Comparison of ENCODE assay signal across 13 cellular contexts in genomic region chr2:195531754-195532153, GRCh38.
DNase-seq lines count a peak whose midpoint lies in the region; ATAC-seq and TF ChIP-seq lines count a peak whose summit lies in the region.
"Had no signal": no experiment of that assay in that cellular context is flagged by ENCODE, and none has a peak within 500 bp of the region (broad histone marks: within the 10 kb centered on the region; RNA-seq: fewer than 3 reads in every experiment).

No MANE protein-coding gene starts in this region.

- peak overlapping the region; percentile 96 for H3K27ac Mint-ChIP-seq in activated T-helper 17 cell treated with anti-CD3 and anti-CD28 coated beads, Interleukin-2, amount 50 U/mL, for 72 hours

- no peaks in the 10 kb centered on the region for H3K36me3 ChIP-seq in GM23248 (ENCODE audit: low read depth)
- H3K36me3 ChIP-seq: colonic mucosa, neutrophil had no signal

- peak overlapping the region; percentile 85 for H3K4me3 Mint-ChIP-seq in activated T-helper 17 cell treated with anti-CD3 and anti-CD28 coated beads, Interleukin-2, amount 50 U/mL, for 72 hours

- H3K27ac ChIP-seq in GM23248, result peak overlapping the region; percentile 95
- H3K27ac ChIP-seq: colonic mucosa, neutrophil had no signal

- 44 to 50% methylated on average over 2 of the region's 2 CpGs for WGBS in GM23248 (ENCODE audit: low coverage in 1 of 2, low lambda C conversion rate in 2 of 2, missing lambda C conversion rate in 2 of 2), 2 experiments

- H3K9me3 Mint-ChIP-seq in activated T-helper 17 cell treated with anti-CD3 and anti-CD28 coated beads, Interleukin-2, amount 50 U/mL, for 72 hours, result no peaks in the 10 kb centered on the region

- H3K4me2 ChIP-seq in GM23248 (ENCODE audit: unreplicated experiment), result peak overlapping the region; percentile 83

- no peaks in the 10 kb centered on the region for H4K20me1 ChIP-seq in GM23248 (ENCODE audit: insufficient read depth)

- H2AFZ ChIP-seq in GM23248, result peak overlapping the region; percentile 73

- no peak for TF ChIP-seq CTCF in AG10803 (conservative IDR thresholded peaks at IDR 0.05; ENCODE audit: low read length)

- no peaks in the 10 kb centered on the region for H3K27me3 ChIP-seq in GM23248 (replicated peaks; ENCODE audit: insufficient read depth)
- H3K27me3 ChIP-seq: colonic mucosa, neutrophil had no signal

- peak; percentile 65 for DNase-seq in AG10803 (ENCODE audit: low read depth)
- DNase-seq in GM23248, result peak; percentile 68
- peak; percentile 58 for DNase-seq in kidney tubule cell (ENCODE audit: low spot score)
- no peak for DNase-seq in epidermal melanocyte (ENCODE audit: insufficient read length, low spot score)
- DNase-seq in NCI-H1694 treated with DMSO at 0.1 percent for 48 hours (lab: John Stamatoyannopoulos, UW), result no peak
- DNase-seq: colonic mucosa, DMS 273 treated with DMSO at 0.1 percent for 48 hours, left cardiac atrium, NCI-H226 had no signal

- no peaks in the 10 kb centered on the region for H3K9me3 ChIP-seq in GM23248 (ENCODE audit: low read depth)
- H3K9me3 ChIP-seq: colonic mucosa, neutrophil had no signal

- peaks cover 40% of the 10 kb centered on the region for H3K4me1 Mint-ChIP-seq in activated T-helper 17 cell treated with anti-CD3 and anti-CD28 coated beads, Interleukin-2, amount 50 U/mL, for 72 hours

- H3K79me2 ChIP-seq in GM23248 (ENCODE audit: insufficient read depth), result no peaks in the 10 kb centered on the region

- H3K36me3 Mint-ChIP-seq in activated T-helper 17 cell treated with anti-CD3 and anti-CD28 coated beads, Interleukin-2, amount 50 U/mL, for 72 hours (ENCODE audit: low read depth), result no peaks in the 10 kb centered on the region

- no peak for ATAC-seq in activated T-helper 17 cell treated with anti-CD3 and anti-CD28 coated beads, Interleukin-2, amount 50 U/mL, for 72 hours (replicated peaks)
- ATAC-seq in GM19035 (IDR thresholded peaks at IDR 0.05; ENCODE audit: unreplicated experiment) (no peak), GM21576 (IDR thresholded peaks at IDR 0.05; ENCODE audit: unreplicated experiment) (no peak)

- H3K9me2 ChIP-seq in GM23248 (ENCODE audit: insufficient read depth), result no peaks in the 10 kb centered on the region

- H3K4me1 ChIP-seq in GM23248 (ENCODE audit: insufficient read depth), result peaks cover 47% of the 10 kb centered on the region
- H3K4me1 ChIP-seq: colonic mucosa had no signal

- H3F3A ChIP-seq in GM23248 (ENCODE audit: insufficient read depth), result peaks cover 50% of the 10 kb centered on the region

- no peaks in the 10 kb centered on the region for H3K27me3 Mint-ChIP-seq in activated T-helper 17 cell treated with anti-CD3 and anti-CD28 coated beads, Interleukin-2, amount 50 U/mL, for 72 hours

- H3K9ac ChIP-seq in GM23248, result peak overlapping the region; percentile 90

- in situ Hi-C loops in GM23248 (cut with MboI), result no loop called here

- H3K4me3 ChIP-seq in AG10803 (ENCODE audit: low read length), result no peak overlapping the region
- 0 out of 2 replicates have a peak overlapping the region, but pooled peaks have one; percentile 1 for H3K4me3 ChIP-seq in GM23248
- H3K4me3 ChIP-seq: colonic mucosa had no signal

Comparison
In these comparisons a context has a peak if more than half of its experiments do, and no peak if none do; other contexts are left out.
1. DNase-seq: peak in AG10803 (single experiment), GM23248 (single experiment) and kidney tubule cell (single experiment); none in epidermal melanocyte (single experiment) and NCI-H1694 treated with DMSO at 0.1 percent for 48 hours (single experiment).